17 cellular contexts compared by ENCODE assay signal in genomic region chr11:14587203-14587602, GRCh38. TPM values are rescaled to one million over a fixed set of nuclear protein-coding genes. Genes with fewer than 3 reads are reported as not detected.
DNase-seq lines count a peak whose midpoint lies in the region; FAIRE-seq and TF ChIP-seq lines count a peak whose summit lies in the region.
"Had no signal": no experiment of that assay in that cellular context is flagged by ENCODE, and none has a peak within 500 bp of the region (broad histone marks: within the 10 kb centered on the region; RNA-seq: fewer than 3 reads in every experiment).

No MANE protein-coding gene starts in this region.

- H3K9me3 ChIP-seq in left ventricle myocardium inferior (replicated peaks), result no peaks in the 10 kb centered on the region
- H3K9me3 ChIP-seq in small intestine (ENCODE audit: control insufficient read depth, low read depth), result no peaks in the 10 kb centered on the region
- H3K9me3 ChIP-seq: psoas muscle had no signal

- FAIRE-seq in small intestine (lab: Jason Lieb, UNC), result no peak
- FAIRE-seq: GM18507, GM19239, HepG2, keratinocyte had no signal

- peaks cover 11% of the 10 kb centered on the region for H3K4me1 ChIP-seq in left ventricle myocardium inferior
- peaks cover 0 to 5% of the 10 kb centered on the region in 2 donors for H3K4me1 ChIP-seq in small intestine (ENCODE audit: control insufficient read depth in 2 of 2, insufficient read depth in 1 of 2, low read depth in 1 of 2, low read length in 1 of 2)
- H3K4me1 ChIP-seq: psoas muscle had no signal

- H3K36me3 ChIP-seq in left ventricle myocardium inferior (no peaks in the 10 kb centered on the region), small intestine (ENCODE audit: control insufficient read depth in 2 of 2, insufficient read depth in 2 of 2, low read length in 2 of 2) (no peaks in the 10 kb centered on the region)

- intact Hi-C loops in left ventricle myocardium inferior (cut with micrococcal nuclease), result no loop called here

- DNase-seq in NOMO-1 treated with DMSO at 0.1 percent for 48 hours (lab: John Stamatoyannopoulos, UW; ENCODE audit: unreplicated experiment) (peak; percentile 13), NOMO-1 treated with dmso at 0.1 percent for 144 hours (lab: John Stamatoyannopoulos, UW; ENCODE audit: unreplicated experiment) (no peak), SKM-1 treated with dmso at 0.1 percent for 144 hours (lab: John Stamatoyannopoulos, UW; ENCODE audit: unreplicated experiment) (peak; percentile 69), left ventricle myocardium inferior (no peak), small intestine (peak; percentile 58), hippocampal formation (lab: John Stamatoyannopoulos, UW) (no peak), DMS 273 (lab: John Stamatoyannopoulos, UW; ENCODE audit: unreplicated experiment) (no peak), NCI-H2029 (lab: John Stamatoyannopoulos, UW) (no peak)
- DNase-seq: activated CD8-positive, alpha-beta memory T cell treated with anti-CD3 and anti-CD28 coated beads, Interleukin-2, amount 50 U/mL, for 48 hours; COR-L47; NCI-H226; psoas muscle had no signal

- H3K4me3 ChIP-seq in left ventricle myocardium inferior (no peak overlapping the region), small intestine (ENCODE audit: low read depth in 1 of 2, low read length in 2 of 2) (no peak overlapping the region)
- H3K4me3 ChIP-seq: psoas muscle had no signal

- H3K27ac ChIP-seq in left ventricle myocardium inferior (replicated peaks) (peak overlapping the region; percentile 40), small intestine (ENCODE audit: low read depth in 1 of 2, low read length in 1 of 2) (no peak overlapping the region)
- H3K27ac ChIP-seq: psoas muscle had no signal

- no peaks in the 10 kb centered on the region for H3K27me3 ChIP-seq in left ventricle myocardium inferior (ENCODE audit: low read depth)
- H3K27me3 ChIP-seq in small intestine (ENCODE audit: control insufficient read depth in 2 of 2, insufficient read depth in 2 of 2, low read length in 2 of 2), result no peaks in the 10 kb centered on the region

- no peak for TF ChIP-seq CTCF in left ventricle myocardium inferior (IDR thresholded peaks at IDR 0.05; ENCODE audit: borderline replicate concordance)

- 29 to 60% (median 48%) methylated on average over 3 of the region's 3 CpGs for WGBS in small intestine, 3 donors

RNA-seq across cellular contexts. Expression of gene PDE3B, which starts 56.4 kb away (rescaled TPM):
- 5.9 TPM for total RNA-seq in left ventricle myocardium inferior
- polyA plus RNA-seq in small intestine, result 1 to 10 TPM in 1 of 3 donors, under 1 TPM in 2; 0.67 to 4.1 (median 0.81) TPM
- total RNA-seq: OCI-LY7 had no signal

Comparison
In these comparisons a context has a peak if more than half of its experiments do, and no peak if none do; other contexts are left out.
1. DNase-seq: peak in NOMO-1 treated with DMSO at 0.1 percent for 48 hours (single experiment), SKM-1 treated with dmso at 0.1 percent for 144 hours (single experiment) and small intestine (single experiment); none in NOMO-1 treated with dmso at 0.1 percent for 144 hours (single experiment), left ventricle myocardium inferior (single experiment), hippocampal formation (0 of 2), DMS 273 (single experiment) and NCI-H2029 (single experiment).